Comparison of ENCODE assay signal across 23 cellular contexts in genomic region chr10:124165827-124166226, GRCh38.
"Had no signal": no experiment of that assay in that cellular context is flagged by ENCODE, and none has a peak within 500 bp of the region (broad histone marks: within the 10 kb centered on the region; RNA-seq: fewer than 3 reads in every experiment).

No MANE protein-coding gene starts in this region.

- H3K9me3 Mint-ChIP-seq: natural killer cell, nephron, type B pancreatic cell had no signal

- H3K27ac Mint-ChIP-seq: natural killer cell; nephron; neural progenitor cell; progenitor cell of endocrine pancreas; stimulated activated memory B cell treated with anti-CD40 and anti-IgM and Interleukin-4, amounts not matched to agents 10 μg/mL and 1 μg/mL and 100 μg/mL, for 72 hours; stimulated activated naive CD8-positive, alpha-beta T cell treated with anti-CD3 and anti-CD28 coated beads, Interleukin-15, amount 100 ng/mL, for 72 hours; type B pancreatic cell had no signal

- ATAC-seq: natural killer cell; psoas muscle; right cardiac atrium; right lobe of liver; stimulated activated memory B cell treated with anti-CD40 and anti-IgM and Interleukin-4, amounts not matched to agents 10 μg/mL and 1 μg/mL and 100 μg/mL, for 72 hours; stimulated activated naive CD8-positive, alpha-beta T cell treated with anti-CD3 and anti-CD28 coated beads, Interleukin-15, amount 100 ng/mL, for 72 hours; stimulated activated naive CD8-positive, alpha-beta T cell treated with anti-CD3 and anti-CD28 coated beads, Interleukin-15, Interleukin-2, amounts not matched to agents 100 U/mL and 50 U/mL, for 24 hours; upper lobe of right lung had no signal

- H3K4me3 Mint-ChIP-seq: natural killer cell; nephron; neural progenitor cell; stimulated activated memory B cell treated with anti-CD40 and anti-IgM and Interleukin-4, amounts not matched to agents 10 μg/mL and 1 μg/mL and 100 μg/mL, for 72 hours; stimulated activated naive CD8-positive, alpha-beta T cell treated with anti-CD3 and anti-CD28 coated beads, Interleukin-15, amount 100 ng/mL, for 72 hours; type B pancreatic cell had no signal

- H3K4me1 Mint-ChIP-seq: stimulated activated memory B cell treated with anti-CD40 and anti-IgM and Interleukin-4, amounts not matched to agents 10 μg/mL and 1 μg/mL and 100 μg/mL, for 72 hours; stimulated activated naive CD8-positive, alpha-beta T cell treated with anti-CD3 and anti-CD28 coated beads, Interleukin-15, amount 100 ng/mL, for 72 hours had no signal

- DNase-seq: natural killer cell; occipital lobe; psoas muscle; right cardiac atrium; stimulated activated CD4-positive, alpha-beta T cell treated with anti-CD3 and anti-CD28 coated beads, Interleukin-12 subunit alpha, Interleukin-12 subunit beta, amount 100 ng/mL, for 4 hours; stimulated activated CD4-positive, alpha-beta T cell treated with anti-CD3 and anti-CD28 coated beads, Interleukin-1b, Interleukin-23, amount 100 ng/mL, for 48 hours; stimulated activated CD4-positive, alpha-beta T cell treated with anti-CD3 and anti-CD28 coated beads, Interleukin-4, amount 100 ng/mL, for 1 hour; stimulated activated CD4-positive, alpha-beta T cell treated with anti-CD3 and anti-CD28 coated beads, Interleukin-4, amount 100 ng/mL, for 4 hours; stimulated activated CD8-positive, alpha-beta memory T cell treated with anti-CD3 and anti-CD28 coated beads, Interleukin-4, amount 100 ng/mL, for 48 hours; stimulated activated naive CD4-positive, alpha-beta T cell; stimulated activated naive CD8-positive, alpha-beta T cell treated with anti-CD3 and anti-CD28 coated beads, Interleukin-15, amount 100 ng/mL, for 72 hours; stimulated activated naive CD8-positive, alpha-beta T cell treated with anti-CD3 and anti-CD28 coated beads, Interleukin-15, Interleukin-2, amounts not matched to agents 100 U/mL and 50 U/mL, for 24 hours; substantia nigra; testis; tibial artery; transverse colon; upper lobe of right lung had no signal

- H3K36me3 Mint-ChIP-seq: natural killer cell; neural progenitor cell; stimulated activated memory B cell treated with anti-CD40 and anti-IgM and Interleukin-4, amounts not matched to agents 10 μg/mL and 1 μg/mL and 100 μg/mL, for 72 hours; type B pancreatic cell had no signal
